In the genomic region with DNA sequence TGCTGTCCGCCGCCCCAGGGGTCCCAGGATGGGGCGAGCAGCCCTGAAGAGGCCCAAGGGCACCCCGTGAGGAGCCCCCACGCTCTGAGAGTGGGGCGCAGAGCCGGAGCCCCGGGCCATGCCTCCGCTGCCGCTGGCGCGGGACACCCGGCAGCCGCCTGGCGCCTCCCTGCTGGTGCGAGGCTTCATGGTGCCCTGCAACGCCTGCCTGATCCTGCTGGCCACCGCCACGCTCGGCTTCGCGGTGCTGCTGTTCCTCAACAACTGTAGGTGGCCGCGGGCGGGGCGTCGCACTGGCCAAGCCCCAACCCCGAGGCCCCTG, we compare ENCODE assay signal across 1 cellular context.
TF ChIP-seq lines count a peak whose summit lies in the region.

No MANE protein-coding gene starts in this region.

TF ChIP-seq in SK-N-SH, 30 proteins besides CTCF, POLR2A, EP300 and RAD21 (continued from another document):
- TF ChIP-seq, protein P1, sequence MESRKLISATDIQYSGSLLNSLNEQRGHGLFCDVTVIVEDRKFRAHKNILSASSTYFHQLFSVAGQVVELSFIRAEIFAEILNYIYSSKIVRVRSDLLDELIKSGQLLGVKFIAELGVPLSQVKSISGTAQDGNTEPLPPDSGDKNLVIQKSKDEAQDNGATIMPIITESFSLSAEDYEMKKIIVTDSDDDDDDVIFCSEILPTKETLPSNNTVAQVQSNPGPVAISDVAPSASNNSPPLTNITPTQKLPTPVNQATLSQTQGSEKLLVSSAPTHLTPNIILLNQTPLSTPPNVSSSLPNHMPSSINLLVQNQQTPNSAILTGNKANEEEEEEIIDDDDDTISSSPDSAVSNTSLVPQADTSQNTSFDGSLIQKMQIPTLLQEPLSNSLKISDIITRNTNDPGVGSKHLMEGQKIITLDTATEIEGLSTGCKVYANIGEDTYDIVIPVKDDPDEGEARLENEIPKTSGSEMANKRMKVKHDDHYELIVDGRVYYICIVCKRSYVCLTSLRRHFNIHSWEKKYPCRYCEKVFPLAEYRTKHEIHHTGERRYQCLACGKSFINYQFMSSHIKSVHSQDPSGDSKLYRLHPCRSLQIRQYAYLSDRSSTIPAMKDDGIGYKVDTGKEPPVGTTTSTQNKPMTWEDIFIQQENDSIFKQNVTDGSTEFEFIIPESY (IDR thresholded peaks at IDR 0.05; ENCODE audit: borderline replicate concordance, low read depth): no peak
- TF ChIP-seq TAF1 (IDR thresholded peaks at IDR 0.05; ENCODE audit: borderline replicate concordance, low read depth, low read length): no peak
- TF ChIP-seq, protein P2, sequence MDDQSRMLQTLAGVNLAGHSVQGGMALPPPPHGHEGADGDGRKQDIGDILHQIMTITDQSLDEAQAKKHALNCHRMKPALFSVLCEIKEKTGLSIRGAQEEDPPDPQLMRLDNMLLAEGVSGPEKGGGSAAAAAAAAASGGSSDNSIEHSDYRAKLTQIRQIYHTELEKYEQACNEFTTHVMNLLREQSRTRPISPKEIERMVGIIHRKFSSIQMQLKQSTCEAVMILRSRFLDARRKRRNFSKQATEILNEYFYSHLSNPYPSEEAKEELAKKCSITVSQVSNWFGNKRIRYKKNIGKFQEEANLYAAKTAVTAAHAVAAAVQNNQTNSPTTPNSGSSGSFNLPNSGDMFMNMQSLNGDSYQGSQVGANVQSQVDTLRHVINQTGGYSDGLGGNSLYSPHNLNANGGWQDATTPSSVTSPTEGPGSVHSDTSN (IDR thresholded peaks at IDR 0.05): no peak
- TF ChIP-seq, protein P3, sequence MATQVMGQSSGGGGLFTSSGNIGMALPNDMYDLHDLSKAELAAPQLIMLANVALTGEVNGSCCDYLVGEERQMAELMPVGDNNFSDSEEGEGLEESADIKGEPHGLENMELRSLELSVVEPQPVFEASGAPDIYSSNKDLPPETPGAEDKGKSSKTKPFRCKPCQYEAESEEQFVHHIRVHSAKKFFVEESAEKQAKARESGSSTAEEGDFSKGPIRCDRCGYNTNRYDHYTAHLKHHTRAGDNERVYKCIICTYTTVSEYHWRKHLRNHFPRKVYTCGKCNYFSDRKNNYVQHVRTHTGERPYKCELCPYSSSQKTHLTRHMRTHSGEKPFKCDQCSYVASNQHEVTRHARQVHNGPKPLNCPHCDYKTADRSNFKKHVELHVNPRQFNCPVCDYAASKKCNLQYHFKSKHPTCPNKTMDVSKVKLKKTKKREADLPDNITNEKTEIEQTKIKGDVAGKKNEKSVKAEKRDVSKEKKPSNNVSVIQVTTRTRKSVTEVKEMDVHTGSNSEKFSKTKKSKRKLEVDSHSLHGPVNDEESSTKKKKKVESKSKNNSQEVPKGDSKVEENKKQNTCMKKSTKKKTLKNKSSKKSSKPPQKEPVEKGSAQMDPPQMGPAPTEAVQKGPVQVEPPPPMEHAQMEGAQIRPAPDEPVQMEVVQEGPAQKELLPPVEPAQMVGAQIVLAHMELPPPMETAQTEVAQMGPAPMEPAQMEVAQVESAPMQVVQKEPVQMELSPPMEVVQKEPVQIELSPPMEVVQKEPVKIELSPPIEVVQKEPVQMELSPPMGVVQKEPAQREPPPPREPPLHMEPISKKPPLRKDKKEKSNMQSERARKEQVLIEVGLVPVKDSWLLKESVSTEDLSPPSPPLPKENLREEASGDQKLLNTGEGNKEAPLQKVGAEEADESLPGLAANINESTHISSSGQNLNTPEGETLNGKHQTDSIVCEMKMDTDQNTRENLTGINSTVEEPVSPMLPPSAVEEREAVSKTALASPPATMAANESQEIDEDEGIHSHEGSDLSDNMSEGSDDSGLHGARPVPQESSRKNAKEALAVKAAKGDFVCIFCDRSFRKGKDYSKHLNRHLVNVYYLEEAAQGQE (IDR thresholded peaks at IDR 0.05; ENCODE audit: low read depth, low read length): no peak
- no peak for TF ChIP-seq CHD2 (IDR thresholded peaks at IDR 0.05; ENCODE audit: low read length, partially characterized antibody)
- no peak for TF ChIP-seq RCOR1 (IDR thresholded peaks at IDR 0.05; ENCODE audit: low read length)
- no peak for TF ChIP-seq JUND (IDR thresholded peaks at IDR 0.05)
- TF ChIP-seq RXRA (IDR thresholded peaks at IDR 0.05; ENCODE audit: borderline replicate concordance, low read depth): no peak
- TF ChIP-seq YY1 (IDR thresholded peaks at IDR 0.05; ENCODE audit: low read depth): no peak
- TF ChIP-seq MEF2A (IDR thresholded peaks at IDR 0.05; ENCODE audit: borderline replicate concordance, low read depth): no peak
- TF ChIP-seq, protein P4, sequence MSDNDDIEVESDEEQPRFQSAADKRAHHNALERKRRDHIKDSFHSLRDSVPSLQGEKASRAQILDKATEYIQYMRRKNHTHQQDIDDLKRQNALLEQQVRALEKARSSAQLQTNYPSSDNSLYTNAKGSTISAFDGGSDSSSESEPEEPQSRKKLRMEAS (IDR thresholded peaks at IDR 0.05; ENCODE audit: low read depth): no peak
- TF ChIP-seq ELF1 (IDR thresholded peaks at IDR 0.05): no peak
